1 cellular context compared by ENCODE assay signal in the genomic region with DNA sequence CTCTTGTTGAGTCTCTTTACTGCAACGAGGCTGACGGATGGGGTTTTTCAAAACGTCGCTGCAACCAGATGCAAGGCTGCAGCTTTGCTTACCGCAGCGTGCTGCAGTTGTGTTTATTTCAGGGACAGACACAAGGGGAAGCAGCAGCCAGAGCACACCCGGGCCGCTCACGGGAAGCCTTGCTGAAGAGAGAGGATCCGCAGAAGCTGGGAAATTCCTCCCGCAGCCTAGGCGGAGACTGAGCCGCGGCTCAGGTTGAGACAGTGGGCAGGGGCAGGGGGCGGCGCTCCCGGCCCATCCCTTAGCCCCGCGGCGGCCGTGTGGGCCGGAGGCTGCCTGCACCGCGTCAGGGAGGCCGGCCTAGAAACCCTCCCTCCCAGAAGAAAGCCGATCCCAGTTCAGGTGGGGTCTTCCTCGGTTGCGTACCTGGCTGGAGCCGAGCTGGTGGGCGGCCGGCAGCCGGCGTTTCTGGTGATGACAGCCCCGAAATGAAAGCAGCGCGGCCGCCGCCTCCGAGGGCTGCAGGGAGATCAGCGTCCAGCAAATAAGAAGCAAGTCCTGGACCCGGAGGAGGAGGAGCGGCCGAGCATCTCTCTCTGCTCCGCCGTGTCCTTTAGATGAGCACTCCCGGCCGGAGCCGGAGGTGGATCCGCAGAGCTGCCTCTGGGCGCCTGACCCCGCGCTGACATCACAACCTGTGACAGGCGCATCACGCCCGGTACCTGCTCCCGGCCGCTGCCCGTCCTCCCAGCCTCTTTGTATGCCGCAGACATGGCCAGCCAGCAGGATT.
TF ChIP-seq lines count a peak whose summit lies in the region.

A gene (plus strand): TSS at position 750 of the 790 bp plus-strand sequence. CDS start 22 bp downstream, at position 772.

TF ChIP-seq in HepG2, 621 proteins besides CTCF, POLR2A, EP300 and RAD21 (continued from another document and continues in another):
- peak; percentile 53; the same call in 1 of the 3 replicates for TF ChIP-seq MXI1 (IDR thresholded peaks at IDR 0.05; ENCODE audit: borderline replicate concordance, low read depth, low read length)
- peak; percentile 76 for TF ChIP-seq TBX2 (CRISPR knock-in tag; IDR thresholded peaks at IDR 0.05; ENCODE audit: borderline replicate concordance)
- TF ChIP-seq SNRNP70 (IDR thresholded peaks at IDR 0.05; ENCODE audit: low read depth, low read length): no peak
- no peak for TF ChIP-seq MLLT10 (CRISPR knock-in tag; IDR thresholded peaks at IDR 0.05)
- TF ChIP-seq ISX (CRISPR knock-in tag; conservative IDR thresholded peaks at IDR 0.05): no peak
- TF ChIP-seq ZNF777 (CRISPR knock-in tag; IDR thresholded peaks at IDR 0.05): peak; percentile 52
- peak; percentile 87 for TF ChIP-seq ZNF709 (CRISPR knock-in tag; IDR thresholded peaks at IDR 0.05)
- TF ChIP-seq ZNF674 (CRISPR knock-in tag; IDR thresholded peaks at IDR 0.05; ENCODE audit: low read depth): no peak
- TF ChIP-seq ZNF790 (CRISPR knock-in tag; IDR thresholded peaks at IDR 0.05; ENCODE audit: borderline replicate concordance): no peak
- TF ChIP-seq ZNF383 (CRISPR knock-in tag; IDR thresholded peaks at IDR 0.05; ENCODE audit: borderline replicate concordance): no peak
- TF ChIP-seq, protein P1, sequence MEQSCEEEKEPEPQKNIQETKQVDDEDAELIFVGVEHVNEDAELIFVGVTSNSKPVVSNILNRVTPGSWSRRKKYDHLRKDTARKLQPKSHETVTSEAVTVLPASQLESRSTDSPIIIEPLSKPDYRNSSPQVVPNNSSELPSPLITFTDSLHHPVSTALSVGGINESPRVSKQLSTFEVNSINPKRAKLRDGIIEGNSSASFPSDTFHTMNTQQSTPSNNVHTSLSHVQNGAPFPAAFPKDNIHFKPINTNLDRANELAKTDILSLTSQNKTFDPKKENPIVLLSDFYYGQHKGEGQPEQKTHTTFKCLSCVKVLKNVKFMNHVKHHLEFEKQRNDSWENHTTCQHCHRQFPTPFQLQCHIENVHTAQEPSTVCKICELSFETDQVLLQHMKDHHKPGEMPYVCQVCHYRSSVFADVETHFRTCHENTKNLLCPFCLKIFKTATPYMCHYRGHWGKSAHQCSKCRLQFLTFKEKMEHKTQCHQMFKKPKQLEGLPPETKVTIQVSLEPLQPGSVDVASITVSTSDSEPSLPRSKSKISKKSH (CRISPR knock-in tag; IDR thresholded peaks at IDR 0.05; ENCODE audit: borderline replicate concordance): 0 out of 2 replicates have a peak, but pooled peaks have one; percentile 27
- TF ChIP-seq, protein P2, sequence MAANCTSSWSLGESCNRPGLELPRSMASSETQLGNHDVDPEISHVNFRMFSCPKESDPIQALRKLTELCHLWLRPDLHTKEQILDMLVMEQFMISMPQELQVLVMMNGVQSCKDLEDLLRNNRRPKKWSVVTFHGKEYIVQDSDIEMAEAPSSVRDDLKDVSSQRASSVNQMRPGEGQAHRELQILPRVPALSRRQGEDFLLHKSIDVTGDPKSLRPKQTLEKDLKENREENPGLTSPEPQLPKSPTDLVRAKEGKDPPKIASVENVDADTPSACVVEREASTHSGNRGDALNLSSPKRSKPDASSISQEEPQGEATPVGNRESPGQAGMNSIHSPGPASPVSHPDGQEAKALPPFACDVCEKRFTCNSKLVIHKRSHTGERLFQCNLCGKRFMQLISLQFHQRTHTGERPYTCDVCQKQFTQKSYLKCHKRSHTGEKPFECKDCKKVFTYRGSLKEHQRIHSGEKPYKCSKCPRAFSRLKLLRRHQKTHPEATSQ (CRISPR knock-in tag; IDR thresholded peaks at IDR 0.05; ENCODE audit: borderline replicate concordance): no peak
- 0 out of 2 replicates have a peak, but pooled peaks have one; percentile 55 for TF ChIP-seq KLF15 (CRISPR knock-in tag; IDR thresholded peaks at IDR 0.05; ENCODE audit: borderline replicate concordance)
- peak; percentile 33; the same call in 1 of the 2 replicates for TF ChIP-seq ZNF331 (CRISPR knock-in tag; IDR thresholded peaks at IDR 0.05)
- no peak for TF ChIP-seq SMAD1 (CRISPR knock-in tag; IDR thresholded peaks at IDR 0.05; ENCODE audit: borderline replicate concordance, low read depth)
- TF ChIP-seq, protein P3, sequence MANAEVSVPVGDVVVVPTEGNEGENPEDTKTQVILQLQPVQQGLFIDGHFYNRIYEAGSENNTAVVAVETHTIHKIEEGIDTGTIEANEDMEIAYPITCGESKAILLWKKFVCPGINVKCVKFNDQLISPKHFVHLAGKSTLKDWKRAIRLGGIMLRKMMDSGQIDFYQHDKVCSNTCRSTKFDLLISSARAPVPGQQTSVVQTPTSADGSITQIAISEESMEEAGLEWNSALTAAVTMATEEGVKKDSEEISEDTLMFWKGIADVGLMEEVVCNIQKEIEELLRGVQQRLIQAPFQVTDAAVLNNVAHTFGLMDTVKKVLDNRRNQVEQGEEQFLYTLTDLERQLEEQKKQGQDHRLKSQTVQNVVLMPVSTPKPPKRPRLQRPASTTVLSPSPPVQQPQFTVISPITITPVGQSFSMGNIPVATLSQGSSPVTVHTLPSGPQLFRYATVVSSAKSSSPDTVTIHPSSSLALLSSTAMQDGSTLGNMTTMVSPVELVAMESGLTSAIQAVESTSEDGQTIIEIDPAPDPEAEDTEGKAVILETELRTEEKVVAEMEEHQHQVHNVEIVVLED (CRISPR knock-in tag; IDR thresholded peaks at IDR 0.05; ENCODE audit: borderline replicate concordance): peak; percentile 30; the same call in 1 of the 2 replicates
- peak; percentile 58; the same call in 1 of the 2 replicates for TF ChIP-seq MYC (CRISPR knock-in tag; IDR thresholded peaks at IDR 0.05; ENCODE audit: borderline replicate concordance)
- TF ChIP-seq SOX13 (IDR thresholded peaks at IDR 0.05): no peak
- peak in 1 of 2 experiments; percentile 29; a peak in 1 of 4 replicates for TF ChIP-seq SOX13 (CRISPR knock-in tag; conservative IDR thresholded peaks at IDR 0.05 in 1 of 2, IDR thresholded peaks at IDR 0.05 in 1 of 2)
- no peak for TF ChIP-seq ZMAT3 (CRISPR knock-in tag; conservative IDR thresholded peaks at IDR 0.05)
- no peak for TF ChIP-seq KAT2B (IDR thresholded peaks at IDR 0.05; ENCODE audit: borderline replicate concordance, low read depth, low read length)
- TF ChIP-seq CBFB (CRISPR knock-in tag; IDR thresholded peaks at IDR 0.05): peak; percentile 43
- no peak; the same call in 1 of the 2 replicates for TF ChIP-seq ZNF33B (CRISPR knock-in tag; IDR thresholded peaks at IDR 0.05)
- no peak for TF ChIP-seq JUND (CRISPR knock-in tag; IDR thresholded peaks at IDR 0.05)
- no peak for TF ChIP-seq ZNF570 (CRISPR knock-in tag; IDR thresholded peaks at IDR 0.05; ENCODE audit: borderline replicate concordance)
- TF ChIP-seq, protein P4, sequence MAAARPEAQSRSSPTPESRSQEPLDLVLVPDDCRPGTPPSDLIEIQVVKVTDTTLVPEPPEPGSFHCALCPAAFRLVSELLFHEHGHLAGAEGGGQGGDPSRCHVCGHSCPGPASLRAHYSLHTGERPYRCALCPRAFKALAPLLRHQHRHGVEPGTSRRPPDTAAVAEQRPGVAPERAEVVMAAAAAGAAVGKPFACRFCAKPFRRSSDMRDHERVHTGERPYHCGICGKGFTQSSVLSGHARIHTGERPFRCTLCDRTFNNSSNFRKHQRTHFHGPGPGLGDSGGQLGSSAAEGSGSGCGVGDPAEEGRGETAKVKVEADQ (CRISPR knock-in tag; IDR thresholded peaks at IDR 0.05; ENCODE audit: borderline replicate concordance): no peak
- TF ChIP-seq CHD2 (IDR thresholded peaks at IDR 0.05; ENCODE audit: low read depth, low read length): no peak
- no peak for TF ChIP-seq SRF (IDR thresholded peaks at IDR 0.05; ENCODE audit: low read depth, low read length)
- TF ChIP-seq NFYC (CRISPR knock-in tag; IDR thresholded peaks at IDR 0.05): no peak
- TF ChIP-seq SIX4 (CRISPR knock-in tag; IDR thresholded peaks at IDR 0.05): no peak
- peak; percentile 15 for TF ChIP-seq RXRA (CRISPR knock-in tag; IDR thresholded peaks at IDR 0.05)
- no peak for TF ChIP-seq SOX6 (IDR thresholded peaks at IDR 0.05)
- peak; percentile 65 for TF ChIP-seq SOX6 (CRISPR knock-in tag; IDR thresholded peaks at IDR 0.05)
- TF ChIP-seq KMT2B (CRISPR knock-in tag; IDR thresholded peaks at IDR 0.05): peak; percentile 86
- TF ChIP-seq KLF11 (CRISPR knock-in tag; IDR thresholded peaks at IDR 0.05): no peak
- TF ChIP-seq, protein P5, sequence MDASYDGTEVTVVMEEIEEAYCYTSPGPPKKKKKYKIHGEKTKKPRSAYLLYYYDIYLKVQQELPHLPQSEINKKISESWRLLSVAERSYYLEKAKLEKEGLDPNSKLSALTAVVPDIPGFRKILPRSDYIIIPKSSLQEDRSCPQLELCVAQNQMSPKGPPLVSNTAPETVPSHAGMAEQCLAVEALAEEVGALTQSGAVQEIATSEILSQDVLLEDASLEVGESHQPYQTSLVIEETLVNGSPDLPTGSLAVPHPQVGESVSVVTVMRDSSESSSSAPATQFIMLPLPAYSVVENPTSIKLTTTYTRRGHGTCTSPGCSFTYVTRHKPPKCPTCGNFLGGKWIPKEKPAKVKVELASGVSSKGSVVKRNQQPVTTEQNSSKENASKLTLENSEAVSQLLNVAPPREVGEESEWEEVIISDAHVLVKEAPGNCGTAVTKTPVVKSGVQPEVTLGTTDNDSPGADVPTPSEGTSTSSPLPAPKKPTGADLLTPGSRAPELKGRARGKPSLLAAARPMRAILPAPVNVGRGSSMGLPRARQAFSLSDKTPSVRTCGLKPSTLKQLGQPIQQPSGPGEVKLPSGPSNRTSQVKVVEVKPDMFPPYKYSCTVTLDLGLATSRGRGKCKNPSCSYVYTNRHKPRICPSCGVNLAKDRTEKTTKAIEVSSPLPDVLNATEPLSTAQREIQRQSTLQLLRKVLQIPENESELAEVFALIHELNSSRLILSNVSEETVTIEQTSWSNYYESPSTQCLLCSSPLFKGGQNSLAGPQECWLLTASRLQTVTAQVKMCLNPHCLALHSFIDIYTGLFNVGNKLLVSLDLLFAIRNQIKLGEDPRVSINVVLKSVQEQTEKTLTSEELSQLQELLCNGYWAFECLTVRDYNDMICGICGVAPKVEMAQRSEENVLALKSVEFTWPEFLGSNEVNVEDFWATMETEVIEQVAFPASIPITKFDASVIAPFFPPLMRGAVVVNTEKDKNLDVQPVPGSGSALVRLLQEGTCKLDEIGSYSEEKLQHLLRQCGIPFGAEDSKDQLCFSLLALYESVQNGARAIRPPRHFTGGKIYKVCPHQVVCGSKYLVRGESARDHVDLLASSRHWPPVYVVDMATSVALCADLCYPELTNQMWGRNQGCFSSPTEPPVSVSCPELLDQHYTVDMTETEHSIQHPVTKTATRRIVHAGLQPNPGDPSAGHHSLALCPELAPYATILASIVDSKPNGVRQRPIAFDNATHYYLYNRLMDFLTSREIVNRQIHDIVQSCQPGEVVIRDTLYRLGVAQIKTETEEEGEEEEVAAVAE (CRISPR knock-in tag; IDR thresholded peaks at IDR 0.05; ENCODE audit: borderline replicate concordance): no peak
- no peak for TF ChIP-seq ZNF460 (CRISPR knock-in tag; IDR thresholded peaks at IDR 0.05; ENCODE audit: borderline replicate concordance)
- TF ChIP-seq, protein P6, sequence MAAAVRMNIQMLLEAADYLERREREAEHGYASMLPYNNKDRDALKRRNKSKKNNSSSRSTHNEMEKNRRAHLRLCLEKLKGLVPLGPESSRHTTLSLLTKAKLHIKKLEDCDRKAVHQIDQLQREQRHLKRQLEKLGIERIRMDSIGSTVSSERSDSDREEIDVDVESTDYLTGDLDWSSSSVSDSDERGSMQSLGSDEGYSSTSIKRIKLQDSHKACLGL (CRISPR knock-in tag; IDR thresholded peaks at IDR 0.05): no peak
- TF ChIP-seq NBN (conservative IDR thresholded peaks at IDR 0.05): no peak
- 0 out of 2 replicates have a peak, but pooled peaks have one; percentile 66 for TF ChIP-seq ZNF563 (CRISPR knock-in tag; IDR thresholded peaks at IDR 0.05)
- TF ChIP-seq NFE2 (CRISPR knock-in tag; IDR thresholded peaks at IDR 0.05): no peak
- peak; percentile 46; the same call in 1 of the 2 replicates for TF ChIP-seq POGZ (CRISPR knock-in tag; IDR thresholded peaks at IDR 0.05)
- 0 out of 2 replicates have a peak, but pooled peaks have one; percentile 15 for TF ChIP-seq SATB2 (CRISPR knock-in tag; IDR thresholded peaks at IDR 0.05)
- no peak for TF ChIP-seq MXD4 (CRISPR knock-in tag; IDR thresholded peaks at IDR 0.05)
- TF ChIP-seq SRSF1 (optimal IDR thresholded peaks at IDR 0.05; ENCODE audit: low read depth, low read length): peak; percentile 64
- TF ChIP-seq CHD4 (IDR thresholded peaks at IDR 0.05; ENCODE audit: borderline replicate concordance, low read length): no peak
- TF ChIP-seq, protein P7, sequence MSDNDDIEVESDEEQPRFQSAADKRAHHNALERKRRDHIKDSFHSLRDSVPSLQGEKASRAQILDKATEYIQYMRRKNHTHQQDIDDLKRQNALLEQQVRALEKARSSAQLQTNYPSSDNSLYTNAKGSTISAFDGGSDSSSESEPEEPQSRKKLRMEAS (IDR thresholded peaks at IDR 0.05): peak; percentile 47; the same call in 1 of the 2 replicates
- no peak for TF ChIP-seq GTF2F1 (IDR thresholded peaks at IDR 0.05; ENCODE audit: low read length)
- TF ChIP-seq, protein P8, sequence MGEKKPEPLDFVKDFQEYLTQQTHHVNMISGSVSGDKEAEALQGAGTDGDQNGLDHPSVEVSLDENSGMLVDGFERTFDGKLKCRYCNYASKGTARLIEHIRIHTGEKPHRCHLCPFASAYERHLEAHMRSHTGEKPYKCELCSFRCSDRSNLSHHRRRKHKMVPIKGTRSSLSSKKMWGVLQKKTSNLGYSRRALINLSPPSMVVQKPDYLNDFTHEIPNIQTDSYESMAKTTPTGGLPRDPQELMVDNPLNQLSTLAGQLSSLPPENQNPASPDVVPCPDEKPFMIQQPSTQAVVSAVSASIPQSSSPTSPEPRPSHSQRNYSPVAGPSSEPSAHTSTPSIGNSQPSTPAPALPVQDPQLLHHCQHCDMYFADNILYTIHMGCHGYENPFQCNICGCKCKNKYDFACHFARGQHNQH (CRISPR knock-in tag; IDR thresholded peaks at IDR 0.05): peak; percentile 60; the same call in 1 of the 2 replicates
- no peak for TF ChIP-seq ZNF337 (CRISPR knock-in tag; IDR thresholded peaks at IDR 0.05; ENCODE audit: borderline replicate concordance, low read depth)
- TF ChIP-seq ZNF225 (CRISPR knock-in tag; IDR thresholded peaks at IDR 0.05): peak; percentile 33; the same call in 1 of the 2 replicates
- no peak for TF ChIP-seq ZNF577 (CRISPR knock-in tag; IDR thresholded peaks at IDR 0.05; ENCODE audit: borderline replicate concordance, low read depth)
- TF ChIP-seq ARNT (IDR thresholded peaks at IDR 0.05): no peak
- TF ChIP-seq, protein P9, sequence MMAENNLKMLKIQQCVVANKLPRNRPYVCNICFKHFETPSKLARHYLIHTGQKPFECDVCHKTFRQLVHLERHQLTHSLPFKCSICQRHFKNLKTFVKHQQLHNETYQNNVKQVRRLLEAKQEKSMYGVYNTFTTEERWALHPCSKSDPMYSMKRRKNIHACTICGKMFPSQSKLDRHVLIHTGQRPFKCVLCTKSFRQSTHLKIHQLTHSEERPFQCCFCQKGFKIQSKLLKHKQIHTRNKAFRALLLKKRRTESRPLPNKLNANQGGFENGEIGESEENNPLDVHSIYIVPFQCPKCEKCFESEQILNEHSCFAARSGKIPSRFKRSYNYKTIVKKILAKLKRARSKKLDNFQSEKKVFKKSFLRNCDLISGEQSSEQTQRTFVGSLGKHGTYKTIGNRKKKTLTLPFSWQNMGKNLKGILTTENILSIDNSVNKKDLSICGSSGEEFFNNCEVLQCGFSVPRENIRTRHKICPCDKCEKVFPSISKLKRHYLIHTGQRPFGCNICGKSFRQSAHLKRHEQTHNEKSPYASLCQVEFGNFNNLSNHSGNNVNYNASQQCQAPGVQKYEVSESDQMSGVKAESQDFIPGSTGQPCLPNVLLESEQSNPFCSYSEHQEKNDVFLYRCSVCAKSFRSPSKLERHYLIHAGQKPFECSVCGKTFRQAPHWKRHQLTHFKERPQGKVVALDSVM (CRISPR knock-in tag; IDR thresholded peaks at IDR 0.05): peak; percentile 85
- TF ChIP-seq SMARCC2 (IDR thresholded peaks at IDR 0.05): no peak
- TF ChIP-seq NFATC3 (CRISPR knock-in tag; IDR thresholded peaks at IDR 0.05): no peak
- no peak for TF ChIP-seq CHCHD3 (CRISPR knock-in tag; IDR thresholded peaks at IDR 0.05)
- TF ChIP-seq ZNF713 (CRISPR knock-in tag; IDR thresholded peaks at IDR 0.05): no peak
